ENCODE assay signal across 1 cellular context in genomic region chr20:31835977-31836852, GRCh38.
TF ChIP-seq lines count a peak whose summit lies in the region.

No MANE protein-coding gene starts in this region.

TF ChIP-seq in HepG2, 621 proteins besides CTCF, POLR2A, EP300 and RAD21 (continued from another document and continues in another):
- TF ChIP-seq THAP9 (CRISPR knock-in tag; IDR thresholded peaks at IDR 0.05; ENCODE audit: borderline replicate concordance) = peak; percentile 35; the same call in 1 of the 2 replicates
- TF ChIP-seq HOXA9 (CRISPR knock-in tag; IDR thresholded peaks at IDR 0.05; ENCODE audit: borderline replicate concordance) = no peak
- no peak for TF ChIP-seq ZBTB34 (CRISPR knock-in tag; IDR thresholded peaks at IDR 0.05)
- no peak for TF ChIP-seq HNRNPK (IDR thresholded peaks at IDR 0.05; ENCODE audit: low read depth, low read length, poor library complexity, severe bottlenecking)
- TF ChIP-seq XRCC5 (optimal IDR thresholded peaks at IDR 0.05; ENCODE audit: low read length) = peak; percentile 77
- TF ChIP-seq SRSF9 (IDR thresholded peaks at IDR 0.05; ENCODE audit: borderline replicate concordance, insufficient read depth, low read depth, low read length, poor library complexity, severe bottlenecking) = no peak
- no peak for TF ChIP-seq NRL (CRISPR knock-in tag; IDR thresholded peaks at IDR 0.05; ENCODE audit: borderline replicate concordance)
- no peak for TF ChIP-seq RBFOX2 (IDR thresholded peaks at IDR 0.05; ENCODE audit: low read depth, low read length)
- no peak for TF ChIP-seq ZNF597 (CRISPR knock-in tag; IDR thresholded peaks at IDR 0.05)
- TF ChIP-seq ARHGAP35 (CRISPR knock-in tag; IDR thresholded peaks at IDR 0.05; ENCODE audit: borderline replicate concordance) = no peak
- TF ChIP-seq RFX1 (IDR thresholded peaks at IDR 0.05) = no peak
- TF ChIP-seq ZBTB37 (CRISPR knock-in tag; IDR thresholded peaks at IDR 0.05) = no peak
- TF ChIP-seq ZNF839 (CRISPR knock-in tag; IDR thresholded peaks at IDR 0.05; ENCODE audit: borderline replicate concordance) = peak; percentile 52; the same call in 1 of the 2 replicates
- no peak for TF ChIP-seq GLMP (CRISPR knock-in tag; IDR thresholded peaks at IDR 0.05; ENCODE audit: borderline replicate concordance)
- TF ChIP-seq ZNF136 (CRISPR knock-in tag; IDR thresholded peaks at IDR 0.05; ENCODE audit: low read depth) = no peak
- TF ChIP-seq NR0B2 (CRISPR knock-in tag; IDR thresholded peaks at IDR 0.05) = no peak
- TF ChIP-seq LBX2 (CRISPR knock-in tag; IDR thresholded peaks at IDR 0.05; ENCODE audit: borderline replicate concordance) = no peak
- TF ChIP-seq ZNF121 (CRISPR knock-in tag; IDR thresholded peaks at IDR 0.05) = no peak
- no peak; the same call in 1 of the 2 replicates for TF ChIP-seq ZNF143 (CRISPR knock-in tag; IDR thresholded peaks at IDR 0.05)
- no peak for TF ChIP-seq ZNF782 (CRISPR knock-in tag; IDR thresholded peaks at IDR 0.05; ENCODE audit: borderline replicate concordance)
- no peak; the same call in 1 of the 2 replicates for TF ChIP-seq ZBTB10 (CRISPR knock-in tag; IDR thresholded peaks at IDR 0.05; ENCODE audit: borderline replicate concordance)
- TF ChIP-seq ETS1 (CRISPR knock-in tag; IDR thresholded peaks at IDR 0.05) = no peak
- TF ChIP-seq HMGXB3 (CRISPR knock-in tag; IDR thresholded peaks at IDR 0.05; ENCODE audit: borderline replicate concordance) = no peak; the same call in 1 of the 2 replicates
- no peak for TF ChIP-seq GRHL1 (CRISPR knock-in tag; conservative IDR thresholded peaks at IDR 0.05)
- TF ChIP-seq HNRNPH1 (optimal IDR thresholded peaks at IDR 0.05; ENCODE audit: low read depth, low read length) = no peak
- no peak for TF ChIP-seq ZNF333 (CRISPR knock-in tag; IDR thresholded peaks at IDR 0.05; ENCODE audit: borderline replicate concordance)
